Comparison of ENCODE assay signal across 2 cellular contexts in genomic region chr1:206501881-206502280, GRCh38.
TF ChIP-seq lines count a peak whose summit lies in the region.

No MANE protein-coding gene starts in this region.

TF ChIP-seq in liver, 16 proteins besides CTCF, POLR2A, EP300 and RAD21:
- TF ChIP-seq SP1 (IDR thresholded peaks at IDR 0.05) (no peak), JUND (IDR thresholded peaks at IDR 0.05) (no peak), HNF4A (conservative IDR thresholded peaks at IDR 0.05) (no peak), YY1 (IDR thresholded peaks at IDR 0.05) (no peak), RXRA (IDR thresholded peaks at IDR 0.05) (no peak), MAX (IDR thresholded peaks at IDR 0.05) (no peak), FOXA1 (IDR thresholded peaks at IDR 0.05) (no peak), REST (IDR thresholded peaks at IDR 0.05) (no peak), NR2F2 (IDR thresholded peaks at IDR 0.05) (no peak), HNF4G (IDR thresholded peaks at IDR 0.05) (no peak), EGR1 (IDR thresholded peaks at IDR 0.05; ENCODE audit: low read depth in 2 of 2) (no peak), GABPA (IDR thresholded peaks at IDR 0.05 in 1 of 2, conservative IDR thresholded peaks at IDR 0.05 in 1 of 2) (no peak), FOXA2 (IDR thresholded peaks at IDR 0.05) (no peak), TAF1 (conservative IDR thresholded peaks at IDR 0.05) (no peak)
- TF ChIP-seq, protein P1, sequence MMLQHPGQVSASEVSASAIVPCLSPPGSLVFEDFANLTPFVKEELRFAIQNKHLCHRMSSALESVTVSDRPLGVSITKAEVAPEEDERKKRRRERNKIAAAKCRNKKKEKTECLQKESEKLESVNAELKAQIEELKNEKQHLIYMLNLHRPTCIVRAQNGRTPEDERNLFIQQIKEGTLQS (IDR thresholded peaks at IDR 0.05), result no peak

TF ChIP-seq in HepG2, 621 proteins besides CTCF, POLR2A, EP300 and RAD21:
- TF ChIP-seq MATR3 (CRISPR knock-in tag; IDR thresholded peaks at IDR 0.05) (no peak), ZMYM4 (CRISPR knock-in tag; IDR thresholded peaks at IDR 0.05) (no peak), NAIF1 (CRISPR knock-in tag; IDR thresholded peaks at IDR 0.05; ENCODE audit: borderline replicate concordance) (no peak), ZNF646 (CRISPR knock-in tag; IDR thresholded peaks at IDR 0.05) (no peak), BCL6 (CRISPR knock-in tag; IDR thresholded peaks at IDR 0.05) (no peak), BCLAF1 (IDR thresholded peaks at IDR 0.05) (no peak), ZNF430 (CRISPR knock-in tag; IDR thresholded peaks at IDR 0.05) (no peak), ZFAT (CRISPR knock-in tag; conservative IDR thresholded peaks at IDR 0.05) (no peak), ZNF451 (CRISPR knock-in tag; IDR thresholded peaks at IDR 0.05) (no peak), ZNF75D (CRISPR knock-in tag; IDR thresholded peaks at IDR 0.05; ENCODE audit: borderline replicate concordance) (no peak)
- TF ChIP-seq, protein P2, sequence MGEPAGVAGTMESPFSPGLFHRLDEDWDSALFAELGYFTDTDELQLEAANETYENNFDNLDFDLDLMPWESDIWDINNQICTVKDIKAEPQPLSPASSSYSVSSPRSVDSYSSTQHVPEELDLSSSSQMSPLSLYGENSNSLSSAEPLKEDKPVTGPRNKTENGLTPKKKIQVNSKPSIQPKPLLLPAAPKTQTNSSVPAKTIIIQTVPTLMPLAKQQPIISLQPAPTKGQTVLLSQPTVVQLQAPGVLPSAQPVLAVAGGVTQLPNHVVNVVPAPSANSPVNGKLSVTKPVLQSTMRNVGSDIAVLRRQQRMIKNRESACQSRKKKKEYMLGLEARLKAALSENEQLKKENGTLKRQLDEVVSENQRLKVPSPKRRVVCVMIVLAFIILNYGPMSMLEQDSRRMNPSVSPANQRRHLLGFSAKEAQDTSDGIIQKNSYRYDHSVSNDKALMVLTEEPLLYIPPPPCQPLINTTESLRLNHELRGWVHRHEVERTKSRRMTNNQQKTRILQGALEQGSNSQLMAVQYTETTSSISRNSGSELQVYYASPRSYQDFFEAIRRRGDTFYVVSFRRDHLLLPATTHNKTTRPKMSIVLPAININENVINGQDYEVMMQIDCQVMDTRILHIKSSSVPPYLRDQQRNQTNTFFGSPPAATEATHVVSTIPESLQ (CRISPR knock-in tag; conservative IDR thresholded peaks at IDR 0.05), result no peak
- TF ChIP-seq, protein P3, sequence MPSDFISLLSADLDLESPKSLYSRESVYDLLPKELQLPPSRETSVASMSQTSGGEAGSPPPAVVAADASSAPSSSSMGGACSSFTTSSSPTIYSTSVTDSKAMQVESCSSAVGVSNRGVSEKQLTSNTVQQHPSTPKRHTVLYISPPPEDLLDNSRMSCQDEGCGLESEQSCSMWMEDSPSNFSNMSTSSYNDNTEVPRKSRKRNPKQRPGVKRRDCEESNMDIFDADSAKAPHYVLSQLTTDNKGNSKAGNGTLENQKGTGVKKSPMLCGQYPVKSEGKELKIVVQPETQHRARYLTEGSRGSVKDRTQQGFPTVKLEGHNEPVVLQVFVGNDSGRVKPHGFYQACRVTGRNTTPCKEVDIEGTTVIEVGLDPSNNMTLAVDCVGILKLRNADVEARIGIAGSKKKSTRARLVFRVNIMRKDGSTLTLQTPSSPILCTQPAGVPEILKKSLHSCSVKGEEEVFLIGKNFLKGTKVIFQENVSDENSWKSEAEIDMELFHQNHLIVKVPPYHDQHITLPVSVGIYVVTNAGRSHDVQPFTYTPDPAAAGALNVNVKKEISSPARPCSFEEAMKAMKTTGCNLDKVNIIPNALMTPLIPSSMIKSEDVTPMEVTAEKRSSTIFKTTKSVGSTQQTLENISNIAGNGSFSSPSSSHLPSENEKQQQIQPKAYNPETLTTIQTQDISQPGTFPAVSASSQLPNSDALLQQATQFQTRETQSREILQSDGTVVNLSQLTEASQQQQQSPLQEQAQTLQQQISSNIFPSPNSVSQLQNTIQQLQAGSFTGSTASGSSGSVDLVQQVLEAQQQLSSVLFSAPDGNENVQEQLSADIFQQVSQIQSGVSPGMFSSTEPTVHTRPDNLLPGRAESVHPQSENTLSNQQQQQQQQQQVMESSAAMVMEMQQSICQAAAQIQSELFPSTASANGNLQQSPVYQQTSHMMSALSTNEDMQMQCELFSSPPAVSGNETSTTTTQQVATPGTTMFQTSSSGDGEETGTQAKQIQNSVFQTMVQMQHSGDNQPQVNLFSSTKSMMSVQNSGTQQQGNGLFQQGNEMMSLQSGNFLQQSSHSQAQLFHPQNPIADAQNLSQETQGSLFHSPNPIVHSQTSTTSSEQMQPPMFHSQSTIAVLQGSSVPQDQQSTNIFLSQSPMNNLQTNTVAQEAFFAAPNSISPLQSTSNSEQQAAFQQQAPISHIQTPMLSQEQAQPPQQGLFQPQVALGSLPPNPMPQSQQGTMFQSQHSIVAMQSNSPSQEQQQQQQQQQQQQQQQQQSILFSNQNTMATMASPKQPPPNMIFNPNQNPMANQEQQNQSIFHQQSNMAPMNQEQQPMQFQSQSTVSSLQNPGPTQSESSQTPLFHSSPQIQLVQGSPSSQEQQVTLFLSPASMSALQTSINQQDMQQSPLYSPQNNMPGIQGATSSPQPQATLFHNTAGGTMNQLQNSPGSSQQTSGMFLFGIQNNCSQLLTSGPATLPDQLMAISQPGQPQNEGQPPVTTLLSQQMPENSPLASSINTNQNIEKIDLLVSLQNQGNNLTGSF (CRISPR knock-in tag; IDR thresholded peaks at IDR 0.05), result no peak
TF ChIP-seq in HepG2: peak in this region for 0.
